In the genomic region with DNA sequence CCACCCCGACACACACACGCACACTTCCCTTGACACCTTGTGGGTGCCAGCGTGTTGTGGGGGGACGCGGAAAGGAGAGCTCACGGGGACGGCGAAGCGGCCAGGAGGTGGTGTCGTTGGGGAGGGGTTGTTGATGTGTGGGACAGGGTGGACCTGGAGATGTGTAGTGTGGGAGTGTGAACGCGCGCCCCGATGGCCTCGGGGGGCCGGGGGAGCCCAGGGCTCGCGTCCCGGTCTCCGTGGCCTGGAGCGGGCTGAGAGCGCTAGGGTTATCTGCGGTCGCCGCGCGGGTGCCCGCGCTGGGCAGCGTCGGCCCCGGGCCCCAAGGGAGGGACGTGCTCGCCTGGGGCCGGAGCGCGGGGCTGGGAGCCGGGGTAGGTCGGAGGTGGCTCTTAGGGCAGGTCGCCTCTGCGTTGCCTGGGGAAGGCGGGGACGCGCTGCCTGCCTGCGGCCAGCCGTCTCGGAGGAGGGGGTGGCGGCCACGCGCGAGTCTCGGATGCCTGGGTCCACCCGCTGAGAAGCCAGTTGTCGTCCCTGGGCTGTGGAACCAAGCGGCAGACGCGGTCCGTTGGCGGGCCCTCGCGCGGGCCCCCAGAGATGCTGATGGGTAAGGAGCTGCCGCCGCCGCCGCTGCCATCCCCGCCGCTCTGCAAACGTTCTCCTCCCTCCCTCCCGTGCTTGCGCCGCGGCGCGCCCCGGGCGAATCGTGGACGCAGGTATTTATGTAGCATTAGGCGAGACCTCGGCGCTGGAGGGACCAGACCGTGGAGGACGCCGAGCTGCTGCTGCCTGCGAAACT, we compare ENCODE assay signal across 8 cellular contexts. TPM values are rescaled to one million over a fixed set of nuclear protein-coding genes. Genes with fewer than 3 reads are reported as not detected.
DNase-seq lines count a peak whose midpoint lies in the region; ATAC-seq, FAIRE-seq and TF ChIP-seq lines count a peak whose summit lies in the region.

No MANE protein-coding gene starts in this region.

- no peaks in the 10 kb centered on the region for H3K27me3 ChIP-seq in smooth muscle cell (ENCODE audit: low read depth)

- no peaks in the 10 kb centered on the region for H3K4me1 ChIP-seq in smooth muscle cell (ENCODE audit: low read depth)

- no peak for TF ChIP-seq POLR2A in GM12891 (IDR thresholded peaks at IDR 0.05; ENCODE audit: low read depth, low read length)

- no peak overlapping the region for H3K27ac ChIP-seq in smooth muscle cell (ENCODE audit: low read depth)

- H3K9me3 ChIP-seq in smooth muscle cell (replicated peaks; ENCODE audit: low read depth): no peaks in the 10 kb centered on the region

- H4K20me1 ChIP-seq in smooth muscle cell (ENCODE audit: low read depth): peaks cover 48% of the 10 kb centered on the region

- under 1% methylated on average over 75 of the region's 86 CpGs for WGBS in smooth muscle cell (ENCODE audit: low lambda C conversion rate)

- H3K36me3 ChIP-seq in smooth muscle cell (ENCODE audit: low read depth): no peaks in the 10 kb centered on the region

- peak overlapping the region; percentile 98 for H3K4me2 ChIP-seq in smooth muscle cell

- no peak for TF ChIP-seq CTCF in smooth muscle cell (IDR thresholded peaks at IDR 0.05; ENCODE audit: borderline replicate concordance, insufficient read depth, poor library complexity, severe bottlenecking)

- DNase-seq in GM12891 (ENCODE audit: insufficient read length, low spot score) (peak; percentile 42), NCI-H2171 treated with DMSO at 0.1 percent for 48 hours (lab: John Stamatoyannopoulos, UW) (peak; percentile 54), astrocyte of the hippocampus (ENCODE audit: low read depth, low spot score) (peak; percentile 64), iPS-NIHi11 (ENCODE audit: low spot score) (peak; percentile 58), smooth muscle cell (lab: John Stamatoyannopoulos, UW; ENCODE audit: unreplicated experiment) (no peak)

- ATAC-seq in HG02938 (IDR thresholded peaks at IDR 0.05; ENCODE audit: unreplicated experiment) (no peak), GM18868 (IDR thresholded peaks at IDR 0.05; ENCODE audit: unreplicated experiment) (no peak), GM21423 (IDR thresholded peaks at IDR 0.05; ENCODE audit: unreplicated experiment) (no peak)

- peak; percentile 80 for FAIRE-seq in GM12891 (lab: Jason Lieb, UNC)

- H2AFZ ChIP-seq in smooth muscle cell (ENCODE audit: low read depth): peak overlapping the region; percentile 88

- H3K79me2 ChIP-seq in smooth muscle cell (ENCODE audit: low read depth): peaks cover 39% of the 10 kb centered on the region

- H3K9ac ChIP-seq in smooth muscle cell (ENCODE audit: low read depth): peak overlapping the region; percentile 15

- no peaks in the 10 kb centered on the region for H3F3A ChIP-seq in smooth muscle cell (ENCODE audit: low read depth)

- H3K4me3 ChIP-seq in smooth muscle cell: peak overlapping the region; percentile 60

TF ChIP-seq in GM12891, 5 proteins besides CTCF, POLR2A, EP300 and RAD21:
- no peak for TF ChIP-seq POLR2AphosphoS5 (IDR thresholded peaks at IDR 0.05; ENCODE audit: low read depth, low read length)
- no peak for TF ChIP-seq SPI1 (IDR thresholded peaks at IDR 0.05; ENCODE audit: low read depth, low read length)
- TF ChIP-seq PAX5 (IDR thresholded peaks at IDR 0.05; ENCODE audit: insufficient read depth, low read length, severe bottlenecking): no peak
- no peak for TF ChIP-seq POU2F2 (IDR thresholded peaks at IDR 0.05; ENCODE audit: low read depth, low read length)
- no peak for TF ChIP-seq TAF1 (IDR thresholded peaks at IDR 0.05; ENCODE audit: low read depth, low read length)

RNA-seq across cellular contexts. Expression of a gene that starts 1.6 kb away (rescaled TPM):
- 2.1 TPM for polyA plus RNA-seq in GM12891 (2012; ENCODE audit: low read depth, missing spikeins)
- total RNA-seq in smooth muscle cell: 3.1 and 3.4 TPM in 2 replicates
- polyA plus RNA-seq in smooth muscle cell: 5.0 and 6.6 TPM in 2 replicates
